Comparison of ENCODE assay signal across 18 cellular contexts in the genomic region with DNA sequence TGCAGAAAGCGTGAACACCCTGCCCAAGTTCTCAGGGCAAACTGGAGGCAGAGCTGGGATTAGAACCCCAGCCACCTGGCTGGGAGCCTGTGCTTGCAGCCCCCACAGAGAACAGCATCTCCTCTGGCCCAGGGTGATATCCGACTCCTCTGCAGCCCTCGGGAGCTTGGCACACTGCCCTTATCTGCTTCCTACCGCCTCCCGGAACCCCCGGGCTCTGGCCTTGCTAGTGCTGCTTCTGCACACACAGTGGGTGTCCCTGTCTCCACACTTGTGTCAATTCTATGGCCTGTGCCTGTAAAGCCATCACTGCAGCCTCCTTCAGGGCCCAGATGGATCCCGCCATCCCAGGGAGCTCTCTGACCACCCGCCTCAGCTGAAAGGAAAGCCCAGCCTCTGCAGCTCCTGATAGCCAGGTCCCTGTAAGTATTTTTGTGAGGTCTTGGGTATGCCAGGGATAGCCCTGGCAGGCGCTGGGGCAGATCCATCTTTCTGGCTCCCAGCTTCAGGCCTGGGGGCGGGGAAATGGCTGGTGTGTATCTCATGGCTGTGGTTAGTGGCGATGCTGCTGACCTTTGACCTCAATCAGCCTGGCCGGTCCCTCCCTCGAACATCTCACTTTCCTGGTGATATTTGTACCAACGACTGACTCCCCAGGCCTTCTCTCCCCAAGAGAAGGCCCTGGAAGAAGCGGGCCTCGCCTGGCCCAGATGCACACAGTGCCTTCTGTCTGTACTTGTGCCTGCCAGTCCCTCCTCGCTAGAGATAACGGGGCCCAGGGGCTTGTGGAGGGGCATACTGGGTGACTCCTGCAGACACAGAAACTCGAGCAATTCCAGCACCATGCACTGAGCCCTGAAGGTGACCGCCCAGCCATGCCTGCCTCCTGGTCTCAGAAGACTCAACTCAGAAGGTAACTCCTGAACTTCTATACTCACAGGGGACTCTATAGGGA.
A peak's percentile ranks its signal among the peaks of the same experiment; 100 is the strongest.
DNase-seq lines count a peak whose midpoint lies in the region; ATAC-seq and TF ChIP-seq lines count a peak whose summit lies in the region.
"Had no signal": no experiment of that assay in that cellular context is flagged by ENCODE, and none has a peak within 500 bp of the region (broad histone marks: within the 10 kb centered on the region; RNA-seq: fewer than 3 reads in every experiment).

No MANE protein-coding gene starts in this region.

- H3K36me3 ChIP-seq in left ventricle myocardium inferior (peaks cover 19% of the 10 kb centered on the region), SJCRH30 (no peaks in the 10 kb centered on the region; the same call in 1 of the 2 replicates)

- ATAC-seq in left cardiac atrium = no peak
- no peak for ATAC-seq in GM19397 (IDR thresholded peaks at IDR 0.05; ENCODE audit: unreplicated experiment)
- ATAC-seq: pancreas; stimulated activated naive CD8-positive, alpha-beta T cell treated with anti-CD3 and anti-CD28 coated beads, Interleukin-15, Interleukin-2, amounts not matched to agents 100 U/mL and 50 U/mL, for 24 hours had no signal

- H3K9me3 ChIP-seq in left ventricle myocardium inferior (replicated peaks) (no peaks in the 10 kb centered on the region), SJCRH30 (replicated peaks) (no peaks in the 10 kb centered on the region)
- H3K9me3 ChIP-seq: Caco-2, pancreas had no signal

- H3K27ac ChIP-seq in left ventricle myocardium inferior (replicated peaks) (peak overlapping the region; percentile 38), SJCRH30 (no peak overlapping the region)
- H3K27ac ChIP-seq: hepatocyte, pancreas had no signal

- intact Hi-C loops in left ventricle myocardium inferior (cut with micrococcal nuclease) (no loop called here), left cardiac atrium (cut with DNase I) (no loop called here)

- DNase-seq in left ventricle myocardium inferior (no peak), left cardiac atrium (no peak), SJCRH30 (peak; percentile 71 to 83), left kidney (ENCODE audit: low read depth, low spot score) (peak; percentile 68), NCI-H510A treated with DMSO at 0.1 percent for 48 hours (lab: John Stamatoyannopoulos, UW) (no peak), cerebellum (ENCODE audit: low spot score) (no peak), HT-29 (ENCODE audit: low spot score) (no peak)
- DNase-seq: activated CD4-positive, alpha-beta T cell treated with anti-CD3 and anti-CD28 coated beads for 4 hours; activated naive CD4-positive, alpha-beta T cell treated with anti-CD3 and anti-CD28 coated beads, Interleukin-2, amount 50 U/mL, for 16 hours; Caco-2; effector CD4-positive, alpha-beta T cell; KBM-7; kidney glomerular epithelial cell; NCI-H187; stimulated activated naive CD8-positive, alpha-beta T cell treated with anti-CD3 and anti-CD28 coated beads, Interleukin-15, Interleukin-2, amounts not matched to agents 100 U/mL and 50 U/mL, for 24 hours had no signal

- TF ChIP-seq CTCF in left ventricle myocardium inferior (IDR thresholded peaks at IDR 0.05; ENCODE audit: borderline replicate concordance) = no peak

- H3K4me1 ChIP-seq in left ventricle myocardium inferior (peaks cover 70% of the 10 kb centered on the region), SJCRH30 (peaks cover 13% of the 10 kb centered on the region; the same call in 1 of the 2 replicates)
- H3K4me1 ChIP-seq: Caco-2, pancreas had no signal

- no peaks in the 10 kb centered on the region for H3K27me3 ChIP-seq in left ventricle myocardium inferior (ENCODE audit: low read depth)
- no peaks in the 10 kb centered on the region for H3K27me3 ChIP-seq in SJCRH30
- H3K27me3 ChIP-seq: hepatocyte, pancreas had no signal

- no peak overlapping the region for H3K4me3 ChIP-seq in left ventricle myocardium inferior
- no peak overlapping the region for H3K4me3 ChIP-seq in SJCRH30
- H3K4me3 ChIP-seq: hepatocyte, pancreas had no signal

Comparison
In these comparisons a context has a peak if more than half of its experiments do, and no peak if none do; other contexts are left out.
1. DNase-seq: peak in SJCRH30 (2 of 2) and left kidney (single experiment); none in left ventricle myocardium inferior (single experiment), left cardiac atrium (single experiment), NCI-H510A treated with DMSO at 0.1 percent for 48 hours (single experiment), cerebellum (single experiment) and HT-29 (single experiment).